ENCODE assay signal across 13 cellular contexts in genomic region chr10:72812798-72813430, GRCh38.
DNase-seq lines count a peak whose midpoint lies in the region; ATAC-seq, FAIRE-seq and TF ChIP-seq lines count a peak whose summit lies in the region.
"Had no signal": no experiment of that assay in that cellular context is flagged by ENCODE, and none has a peak within 500 bp of the region (broad histone marks: within the 10 kb centered on the region; RNA-seq: fewer than 3 reads in every experiment).

No MANE protein-coding gene starts in this region.

- no peaks in the 10 kb centered on the region for H3K27me3 ChIP-seq in astrocyte (ENCODE audit: insufficient read depth, low read length)
- H3K27me3 ChIP-seq in A673 (replicated peaks; ENCODE audit: insufficient read depth, low read depth, low read length, poor library complexity): no peaks in the 10 kb centered on the region
- no peaks in the 10 kb centered on the region for H3K27me3 ChIP-seq in upper lobe of right lung

- intact Hi-C loops in A673 (cut with micrococcal nuclease; ENCODE audit: unreplicated experiment) (no loop called here), upper lobe of right lung (cut with DNase I) (loop anchor here (10.0 kb wide), 1 partner anchor 108 kb away; no protein-coding TSS in a partner anchor)

- no peak overlapping the region for H3K4me3 ChIP-seq in A549
- H3K4me3 ChIP-seq in astrocyte (ENCODE audit: insufficient read depth, low read depth, low read length): no peak overlapping the region
- no peak overlapping the region for H3K4me3 ChIP-seq in A673 (ENCODE audit: low read depth, low read length, poor library complexity, severe bottlenecking)
- H3K4me3 ChIP-seq in upper lobe of right lung: no peak overlapping the region

- H3K9me3 Mint-ChIP-seq in astrocyte (ENCODE audit: unreplicated experiment): peaks cover 2% of the 10 kb centered on the region
- H3K9me3 Mint-ChIP-seq: T-helper 1 cell treated with Interleukin-12 subunit alpha and Interleukin-12 subunit beta and Interleukin-4 antibody, amounts not matched to agents 30 μg/mL and 1 μg/mL, for 36 hours had no signal

- TF ChIP-seq CTCF in A549 (IDR thresholded peaks at IDR 0.05) (no peak), astrocyte (IDR thresholded peaks at IDR 0.05; ENCODE audit: insufficient read depth, low read depth, low read length) (no peak), A673 (conservative IDR thresholded peaks at IDR 0.05; ENCODE audit: low read depth, low read length) (no peak), upper lobe of right lung (IDR thresholded peaks at IDR 0.05) (no peak)

- peaks cover 6% of the 10 kb centered on the region for H3K36me3 Mint-ChIP-seq in astrocyte (ENCODE audit: low read depth, unreplicated experiment)

- no peak overlapping the region for H3K27ac Mint-ChIP-seq in astrocyte (ENCODE audit: unreplicated experiment)
- H3K27ac Mint-ChIP-seq: T-helper 1 cell treated with Interleukin-12 subunit alpha and Interleukin-12 subunit beta and Interleukin-4 antibody, amounts not matched to agents 30 μg/mL and 1 μg/mL, for 36 hours had no signal

- no peak overlapping the region for H2AFZ ChIP-seq in astrocyte (ENCODE audit: low read depth, low read length)

- peaks cover 29% of the 10 kb centered on the region for H3K4me1 Mint-ChIP-seq in astrocyte (ENCODE audit: low read depth, unreplicated experiment)

- TF ChIP-seq EP300 in A549 (IDR thresholded peaks at IDR 0.05): no peak

- no peaks in the 10 kb centered on the region for H3K36me3 ChIP-seq in astrocyte (ENCODE audit: insufficient read depth, low read length)
- H3K36me3 ChIP-seq in A673 (ENCODE audit: insufficient read depth, low read length, poor library complexity, severe bottlenecking): no peaks in the 10 kb centered on the region
- no peaks in the 10 kb centered on the region for H3K36me3 ChIP-seq in upper lobe of right lung

- H3K9ac ChIP-seq in astrocyte (ENCODE audit: low read length): peak overlapping the region; percentile 9

- no peak for TF ChIP-seq POLR2A in A549 (IDR thresholded peaks at IDR 0.05; ENCODE audit: low read length)

- H3K4me2 ChIP-seq in A549 (peak overlapping the region; percentile 60), astrocyte (ENCODE audit: low read length) (peak overlapping the region; percentile 70)

- peak; percentile 24 to 75; a peak in 4 of 6 replicates for ATAC-seq in A549
- ATAC-seq in upper lobe of right lung: no peak

- DNase-seq in A549 (ENCODE audit: low read depth in 1 of 2, low spot score in 1 of 2): peak in 1 of 2 experiments; percentile 15
- peak; percentile 41 for DNase-seq in HPDE6-E6E7 (ENCODE audit: extremely low spot score)
- DNase-seq in astrocyte (ENCODE audit: low read depth): peak; percentile 72
- peak; percentile 35 for DNase-seq in hepatic stellate cell (ENCODE audit: low spot score)
- DNase-seq in A673 (ENCODE audit: low spot score): no peak
- no peak for DNase-seq in upper lobe of right lung
- no peak for DNase-seq in stimulated activated naive CD4-positive, alpha-beta T cell (lab: John Stamatoyannopoulos, UW)
- DNase-seq in NCI-H510A (lab: John Stamatoyannopoulos, UW): no peak
- DNase-seq: activated CD4-positive, alpha-beta T cell treated with anti-CD3 and anti-CD28 coated beads, Interleukin-2, amount 50 U/mL, for 48 hours; activated naive CD4-positive, alpha-beta T cell; NCI-H187; retina had no signal

- H3K27me3 Mint-ChIP-seq in astrocyte (ENCODE audit: low read depth, unreplicated experiment): no peaks in the 10 kb centered on the region

- CTCF ChIA-PET in A549 (lab: Yijun Ruan, JAX) (interaction anchor here (0.6 to 0.8 kb wide), 3 partner anchors 71 to 217 kb away, joined by 3 read pairs; no protein-coding TSS in a partner anchor), A673 (lab: Charles Lee) (no interaction called here)

- BruUV-seq in A673 (replicated peaks; lab: Mats Ljungman, UMichigan): no TSS peak

- H3K9me3 ChIP-seq in A549: no peaks in the 10 kb centered on the region
- H3K9me3 ChIP-seq in astrocyte (ENCODE audit: insufficient read depth, low read depth, low read length): no peaks in the 10 kb centered on the region
- no peaks in the 10 kb centered on the region for H3K9me3 ChIP-seq in A673 (ENCODE audit: low read depth, low read length, poor library complexity, severe bottlenecking)
- no peaks in the 10 kb centered on the region for H3K9me3 ChIP-seq in upper lobe of right lung

- H3K27ac ChIP-seq in A549 (peak overlapping the region in 1 of 2 experiments; percentile 30; a peak in 2 of 6 replicates), astrocyte (ENCODE audit: low read depth, low read length) (peak overlapping the region; percentile 32), A673 (ENCODE audit: low read depth, low read length, poor library complexity, severe bottlenecking) (no peak overlapping the region), upper lobe of right lung (no peak overlapping the region)

- no peak overlapping the region for H3K4me3 Mint-ChIP-seq in astrocyte (ENCODE audit: unreplicated experiment)
- H3K4me3 Mint-ChIP-seq: T-helper 1 cell treated with Interleukin-12 subunit alpha and Interleukin-12 subunit beta and Interleukin-4 antibody, amounts not matched to agents 30 μg/mL and 1 μg/mL, for 36 hours had no signal

- no peak for TF ChIP-seq RAD21 in A549 (conservative IDR thresholded peaks at IDR 0.05 in 1 of 2, IDR thresholded peaks at IDR 0.05 in 1 of 2)

- POLR2A ChIA-PET in A549 (lab: Yijun Ruan, JAX) (interaction anchor here (0.7 to 0.9 kb wide), 2 partner anchors 21 to 318 kb away, joined by 3 read pairs; no protein-coding TSS in a partner anchor), A673 (lab: Charles Lee; ENCODE audit: low non-redundant PET) (interaction anchor here (0.6 to 0.8 kb wide), 2 partner anchors 16 to 284 kb away, joined by 3 to 13 read pairs; partner anchors contain the start of gene P4HA1)

- H3K79me2 ChIP-seq in astrocyte (ENCODE audit: insufficient read depth, low read length): peaks cover 10% of the 10 kb centered on the region

- peaks cover 5% of the 10 kb centered on the region for H4K20me1 ChIP-seq in astrocyte (ENCODE audit: insufficient read depth, low read length)

- peaks cover 40% of the 10 kb centered on the region for H3K4me1 ChIP-seq in A549
- peaks cover 16% of the 10 kb centered on the region for H3K4me1 ChIP-seq in astrocyte (ENCODE audit: insufficient read depth, low read length)
- no peaks in the 10 kb centered on the region for H3K4me1 ChIP-seq in A673 (ENCODE audit: insufficient read depth, low read length, poor library complexity, severe bottlenecking)
- H3K4me1 ChIP-seq in upper lobe of right lung: no peaks in the 10 kb centered on the region

- no peak for FAIRE-seq in A549 (lab: Jason Lieb, UNC)
- FAIRE-seq in astrocyte (lab: Jason Lieb, UNC): peak; percentile 74

- 48% methylated on average over 4 of the region's 4 CpGs for WGBS in A549 (ENCODE audit: missing lambda C conversion rate)

TF ChIP-seq in A549, 52 proteins besides CTCF, POLR2A, EP300 and RAD21:
- TF ChIP-seq EHMT2 (IDR thresholded peaks at IDR 0.05; ENCODE audit: low read depth) (no peak), HEYL (CRISPR knock-in tag; IDR thresholded peaks at IDR 0.05) (no peak), FOSL2 (IDR thresholded peaks at IDR 0.05) (no peak), FOSL2 (CRISPR knock-in tag; IDR thresholded peaks at IDR 0.05) (peak; percentile 70), RCOR1 (IDR thresholded peaks at IDR 0.05; ENCODE audit: low read depth, low read length) (no peak)

Comparison
In these comparisons a context has a peak if more than half of its experiments do, and no peak if none do; other contexts are left out.
1. DNase-seq: peak in HPDE6-E6E7 (single experiment), astrocyte (single experiment) and hepatic stellate cell (single experiment); none in A673 (single experiment), upper lobe of right lung (single experiment), stimulated activated naive CD4-positive, alpha-beta T cell (0 of 6) and NCI-H510A (single experiment).